In the genomic region with DNA sequence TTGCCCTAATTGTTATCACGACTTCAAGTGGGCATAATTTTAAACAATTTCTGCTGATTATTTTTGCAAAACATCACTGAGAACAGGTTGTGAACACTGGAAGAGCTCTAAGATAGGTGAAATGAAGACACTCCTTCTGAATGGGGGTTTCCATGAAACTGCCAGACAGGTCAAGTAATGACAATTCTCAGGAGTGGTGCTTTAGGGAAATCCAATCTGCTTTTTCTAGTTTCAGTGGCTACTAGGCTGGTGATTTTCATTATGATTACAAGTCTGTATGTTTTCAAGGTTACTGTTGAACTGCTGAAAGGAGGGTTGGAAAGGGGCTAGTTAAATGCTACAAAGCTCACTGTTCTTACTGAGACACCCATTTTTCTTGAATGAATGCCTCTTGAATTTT, we compare ENCODE assay signal across 1 cellular context.
TF ChIP-seq lines count a peak whose summit lies in the region.

No MANE protein-coding gene starts in this region.

TF ChIP-seq in GM12878, 131 proteins besides CTCF, POLR2A, EP300 and RAD21 (continued from another document):
- TF ChIP-seq, protein P1, sequence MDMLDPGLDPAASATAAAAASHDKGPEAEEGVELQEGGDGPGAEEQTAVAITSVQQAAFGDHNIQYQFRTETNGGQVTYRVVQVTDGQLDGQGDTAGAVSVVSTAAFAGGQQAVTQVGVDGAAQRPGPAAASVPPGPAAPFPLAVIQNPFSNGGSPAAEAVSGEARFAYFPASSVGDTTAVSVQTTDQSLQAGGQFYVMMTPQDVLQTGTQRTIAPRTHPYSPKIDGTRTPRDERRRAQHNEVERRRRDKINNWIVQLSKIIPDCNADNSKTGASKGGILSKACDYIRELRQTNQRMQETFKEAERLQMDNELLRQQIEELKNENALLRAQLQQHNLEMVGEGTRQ (IDR thresholded peaks at IDR 0.05; ENCODE audit: borderline replicate concordance, low read depth, low read length): no peak
- TF ChIP-seq IKZF2 (IDR thresholded peaks at IDR 0.05) (peak; percentile 37 to 61; a peak in 2 of 4 replicates), NR2F1 (conservative IDR thresholded peaks at IDR 0.05) (0 out of 2 replicates have a peak, but pooled peaks have one; percentile 23), MXI1 (IDR thresholded peaks at IDR 0.05; ENCODE audit: low read depth, low read length) (no peak), IKZF1 (conservative IDR thresholded peaks at IDR 0.05) (peak; percentile 53), MTA2 (IDR thresholded peaks at IDR 0.05; ENCODE audit: low read depth) (peak; percentile 54; the same call in 1 of the 2 replicates), SMC3 (IDR thresholded peaks at IDR 0.05; ENCODE audit: borderline replicate concordance, low read length) (no peak), EGR1 (IDR thresholded peaks at IDR 0.05; ENCODE audit: borderline replicate concordance in 1 of 2, low read depth in 2 of 2, low read length in 2 of 2) (no peak), STAT3 (IDR thresholded peaks at IDR 0.05; ENCODE audit: low read depth, low read length) (no peak), DPF2 (IDR thresholded peaks at IDR 0.05) (peak; percentile 49; the same call in 1 of the 2 replicates)
- TF ChIP-seq, protein P2, sequence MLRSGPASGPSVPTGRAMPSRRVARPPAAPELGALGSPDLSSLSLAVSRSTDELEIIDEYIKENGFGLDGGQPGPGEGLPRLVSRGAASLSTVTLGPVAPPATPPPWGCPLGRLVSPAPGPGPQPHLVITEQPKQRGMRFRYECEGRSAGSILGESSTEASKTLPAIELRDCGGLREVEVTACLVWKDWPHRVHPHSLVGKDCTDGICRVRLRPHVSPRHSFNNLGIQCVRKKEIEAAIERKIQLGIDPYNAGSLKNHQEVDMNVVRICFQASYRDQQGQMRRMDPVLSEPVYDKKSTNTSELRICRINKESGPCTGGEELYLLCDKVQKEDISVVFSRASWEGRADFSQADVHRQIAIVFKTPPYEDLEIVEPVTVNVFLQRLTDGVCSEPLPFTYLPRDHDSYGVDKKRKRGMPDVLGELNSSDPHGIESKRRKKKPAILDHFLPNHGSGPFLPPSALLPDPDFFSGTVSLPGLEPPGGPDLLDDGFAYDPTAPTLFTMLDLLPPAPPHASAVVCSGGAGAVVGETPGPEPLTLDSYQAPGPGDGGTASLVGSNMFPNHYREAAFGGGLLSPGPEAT (IDR thresholded peaks at IDR 0.05; ENCODE audit: low read depth): peak; percentile 60; the same call in 1 of the 2 replicates
TF ChIP-seq in GM12878: peak in this region for 7.
